Comparison of ENCODE assay signal across 27 cellular contexts in genomic region chr11:131201674-131202073, GRCh38.
"Had no signal": no experiment of that assay in that cellular context is flagged by ENCODE, and none has a peak within 500 bp of the region (broad histone marks: within the 10 kb centered on the region; RNA-seq: fewer than 3 reads in every experiment).

No MANE protein-coding gene starts in this region.

- H3K9me3 ChIP-seq: stomach, suprapubic skin, testis, thoracic aorta, thyroid gland, tibial artery, tibial nerve, transverse colon, upper lobe of left lung, upper lobe of right lung, uterus, vagina had no signal

- DNase-seq: stimulated activated CD4-positive, alpha-beta T cell treated with anti-CD3 and anti-CD28 coated beads, Interleukin-2, amount 100 ng/mL, for 24 hours; stimulated activated CD4-positive, alpha-beta T cell treated with anti-CD3 and anti-CD28 coated beads, Interleukin-2, amount 100 ng/mL, for 48 hours; stimulated activated CD4-positive, alpha-beta T cell treated with anti-CD3 and anti-CD28 coated beads, Interleukin-4, amount 100 ng/mL, for 1 hour; stimulated activated CD4-positive, alpha-beta T cell treated with anti-CD3 and anti-CD28 coated beads, Interleukin-4, amount 100 ng/mL, for 24 hours; stimulated activated CD4-positive, alpha-beta T cell treated with anti-CD3 and anti-CD28 coated beads, Interleukin-4, amount 100 ng/mL, for 4 hours; stimulated activated CD8-positive, alpha-beta memory T cell treated with anti-CD3 and anti-CD28 coated beads, Interleukin-4, amount 100 ng/mL, for 48 hours; stimulated activated naive B cell treated with anti-CD40 and anti-IgM and Interleukin-4, amounts not matched to agents 10 μg/mL and 1 μg/mL and 100 μg/mL, for 72 hours; stimulated activated naive CD4-positive, alpha-beta T cell; stimulated activated naive CD4-positive, alpha-beta T cell treated with Interleukin-2 at 50 U/mL for 16 hours; stomach; substantia nigra; testis; thyroid gland; tibial artery; transverse colon; trophoblast cell; upper lobe of right lung; uterus had no signal

- H3K4me1 ChIP-seq: testis, tibial nerve, upper lobe of right lung, uterus, vagina had no signal

- H3K27me3 Mint-ChIP-seq: stimulated activated memory B cell treated with anti-CD40 and anti-IgM and Interleukin-4, amounts not matched to agents 10 μg/mL and 1 μg/mL and 100 μg/mL, for 72 hours; stimulated activated naive CD8-positive, alpha-beta T cell treated with anti-CD3 and anti-CD28 coated beads, Interleukin-15, Interleukin-2, amounts not matched to agents 100 ng/mL and 50 ng/mL, for 24 hours had no signal

- H3K27me3 ChIP-seq: testis, thyroid gland, tibial nerve, transverse colon, upper lobe of left lung, upper lobe of right lung, uterus, vagina had no signal

- H3K36me3 ChIP-seq: stomach, suprapubic skin, thoracic aorta, thyroid gland, tibial artery, tibial nerve, transverse colon, upper lobe of left lung, upper lobe of right lung, uterus, vagina had no signal

- ATAC-seq: stimulated activated effector memory CD8-positive, alpha-beta T cell treated with anti-CD3 and anti-CD28 coated beads, Interleukin-12 subunit alpha, Interleukin-12 subunit beta, amount 100 ng/mL, for 72 hours; stimulated activated memory B cell treated with anti-CD40 and anti-IgM and Interleukin-4, amounts not matched to agents 10 μg/mL and 1 μg/mL and 100 μg/mL, for 72 hours; stimulated activated naive B cell treated with anti-CD40 and anti-IgM and Interleukin-4, amounts not matched to agents 10 μg/mL and 1 μg/mL and 100 μg/mL, for 72 hours; upper lobe of right lung had no signal

- H3K4me3 Mint-ChIP-seq: stimulated activated effector memory CD8-positive, alpha-beta T cell treated with anti-CD3 and anti-CD28 coated beads, Interleukin-12 subunit alpha, Interleukin-12 subunit beta, amount 100 ng/mL, for 72 hours; stimulated activated memory B cell treated with anti-CD40 and anti-IgM and Interleukin-4, amounts not matched to agents 10 μg/mL and 1 μg/mL and 100 μg/mL, for 72 hours; stimulated activated naive B cell treated with anti-CD40 and anti-IgM and Interleukin-4, amounts not matched to agents 10 μg/mL and 1 μg/mL and 100 μg/mL, for 72 hours; stimulated activated naive CD8-positive, alpha-beta T cell treated with anti-CD3 and anti-CD28 coated beads, Interleukin-15, Interleukin-2, amounts not matched to agents 100 ng/mL and 50 ng/mL, for 24 hours; type B pancreatic cell had no signal

- H3K9me3 Mint-ChIP-seq: stimulated activated effector memory CD8-positive, alpha-beta T cell treated with anti-CD3 and anti-CD28 coated beads, Interleukin-12 subunit alpha, Interleukin-12 subunit beta, amount 100 ng/mL, for 72 hours; stimulated activated naive B cell treated with anti-CD40 and anti-IgM and Interleukin-4, amounts not matched to agents 10 μg/mL and 1 μg/mL and 100 μg/mL, for 72 hours; stimulated activated naive CD8-positive, alpha-beta T cell treated with anti-CD3 and anti-CD28 coated beads, Interleukin-15, Interleukin-2, amounts not matched to agents 100 ng/mL and 50 ng/mL, for 24 hours; type B pancreatic cell had no signal

- H3K4me3 ChIP-seq: stomach, suprapubic skin, testis, thoracic aorta, thyroid gland, tibial artery, tibial nerve, transverse colon, upper lobe of left lung, upper lobe of right lung, uterus, vagina had no signal

- H3K4me1 Mint-ChIP-seq: stimulated activated effector memory CD8-positive, alpha-beta T cell treated with anti-CD3 and anti-CD28 coated beads, Interleukin-12 subunit alpha, Interleukin-12 subunit beta, amount 100 ng/mL, for 72 hours; stimulated activated memory B cell treated with anti-CD40 and anti-IgM and Interleukin-4, amounts not matched to agents 10 μg/mL and 1 μg/mL and 100 μg/mL, for 72 hours; stimulated activated naive B cell treated with anti-CD40 and anti-IgM and Interleukin-4, amounts not matched to agents 10 μg/mL and 1 μg/mL and 100 μg/mL, for 72 hours had no signal

- H3K27ac ChIP-seq: stomach, suprapubic skin, testis, thoracic aorta, thyroid gland, tibial artery, tibial nerve, transverse colon, upper lobe of left lung, upper lobe of right lung, uterus, vagina had no signal

- H3K27ac Mint-ChIP-seq: stimulated activated effector memory CD8-positive, alpha-beta T cell treated with anti-CD3 and anti-CD28 coated beads, Interleukin-12 subunit alpha, Interleukin-12 subunit beta, amount 100 ng/mL, for 72 hours; stimulated activated memory B cell treated with anti-CD40 and anti-IgM and Interleukin-4, amounts not matched to agents 10 μg/mL and 1 μg/mL and 100 μg/mL, for 72 hours; stimulated activated naive B cell treated with anti-CD40 and anti-IgM and Interleukin-4, amounts not matched to agents 10 μg/mL and 1 μg/mL and 100 μg/mL, for 72 hours; stimulated activated naive CD8-positive, alpha-beta T cell treated with anti-CD3 and anti-CD28 coated beads, Interleukin-15, Interleukin-2, amounts not matched to agents 100 ng/mL and 50 ng/mL, for 24 hours; type B pancreatic cell had no signal
